Comparison of ENCODE assay signal across 20 cellular contexts in the genomic region with DNA sequence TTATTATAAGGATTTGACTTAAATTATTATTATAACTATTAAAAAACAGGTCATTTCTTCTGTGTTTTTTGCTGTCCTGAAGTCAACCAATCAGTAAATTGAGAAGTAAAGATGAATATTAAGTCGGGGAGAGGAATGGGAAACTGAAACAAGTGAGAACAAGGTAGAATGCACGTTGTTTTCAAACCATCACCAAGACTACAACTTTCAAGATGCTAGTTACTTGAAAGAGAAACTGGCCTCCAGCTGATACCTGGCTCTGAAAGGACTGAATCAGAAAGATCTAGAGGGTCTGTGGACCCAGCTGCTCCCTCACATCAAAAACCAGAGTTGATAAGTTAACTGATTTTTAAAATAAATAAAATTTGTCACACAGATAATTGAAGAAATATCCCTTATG.
"Had no signal": no experiment of that assay in that cellular context is flagged by ENCODE, and none has a peak within 500 bp of the region (broad histone marks: within the 10 kb centered on the region; RNA-seq: fewer than 3 reads in every experiment).

No MANE protein-coding gene starts in this region.

- H3K27ac Mint-ChIP-seq: activated B cell treated with CpG ODN at 0.5 μM for 24 hours; activated CD8-positive, alpha-beta T cell treated with anti-CD3 and anti-CD28 coated beads for 36 hours; activated naive CD4-positive, alpha-beta T cell treated with anti-CD3 and anti-CD28 coated beads, Interleukin-2, amount 50 U/mL, for 24 hours; mesothelial cell of epicardium; nephron progenitor cell; progenitor cell of endocrine pancreas; stimulated activated naive B cell treated with anti-CD40 and anti-IgM and Interleukin-4, amounts not matched to agents 10 μg/mL and 1 μg/mL and 100 μg/mL, for 72 hours had no signal

- H3K27me3 ChIP-seq: adrenal gland, gastroesophageal sphincter, thyroid gland had no signal

- DNase-seq: activated B cell treated with CpG ODN at 0.5 μM for 24 hours; activated CD4-positive, alpha-beta T cell treated with anti-CD3 and anti-CD28 coated beads for 48 hours; activated CD8-positive, alpha-beta T cell treated with anti-CD3 and anti-CD28 coated beads for 36 hours; activated effector memory CD4-positive, alpha-beta T cell treated with anti-CD3 and anti-CD28 coated beads, Interleukin-2, amount 50 U/mL, for 16 hours; activated T-cell treated with anti-CD3 and anti-CD28 coated beads, Interleukin-2, amount 50 U/mL, for 48 hours; adrenal gland; erythroblast; left cardiac atrium; nephron progenitor cell; right cardiac atrium; stimulated activated CD4-positive, alpha-beta T cell treated with anti-CD3 and anti-CD28 coated beads, Interleukin-15, amount 100 ng/mL, for 24 hours; stimulated activated CD4-positive, alpha-beta T cell treated with anti-CD3 and anti-CD28 coated beads, Interleukin-4, amount 100 ng/mL, for 1 hour; stimulated activated naive B cell treated with anti-CD40 and anti-IgM and Interleukin-4, amounts not matched to agents 10 μg/mL and 1 μg/mL and 100 μg/mL, for 72 hours; thyroid gland had no signal

- H3K9me3 Mint-ChIP-seq: activated naive CD4-positive, alpha-beta T cell treated with anti-CD3 and anti-CD28 coated beads, Interleukin-2, amount 50 U/mL, for 24 hours; mesothelial cell of epicardium; nephron progenitor cell had no signal

- H3K4me1 Mint-ChIP-seq: activated B cell treated with CpG ODN at 0.5 μM for 24 hours; activated naive CD4-positive, alpha-beta T cell treated with anti-CD3 and anti-CD28 coated beads, Interleukin-2, amount 50 U/mL, for 24 hours; nephron progenitor cell; stimulated activated naive B cell treated with anti-CD40 and anti-IgM and Interleukin-4, amounts not matched to agents 10 μg/mL and 1 μg/mL and 100 μg/mL, for 72 hours had no signal

- H3K4me1 ChIP-seq: adrenal gland, gastroesophageal sphincter, thyroid gland had no signal

- H3K36me3 Mint-ChIP-seq: activated naive CD4-positive, alpha-beta T cell treated with anti-CD3 and anti-CD28 coated beads, Interleukin-2, amount 50 U/mL, for 24 hours; mesothelial cell of epicardium; stimulated activated naive B cell treated with anti-CD40 and anti-IgM and Interleukin-4, amounts not matched to agents 10 μg/mL and 1 μg/mL and 100 μg/mL, for 72 hours had no signal

- ATAC-seq: activated CD8-positive, alpha-beta T cell treated with anti-CD3 and anti-CD28 coated beads for 36 hours; gastroesophageal sphincter; left cardiac atrium; right cardiac atrium; stimulated activated naive B cell treated with anti-CD40 and anti-IgM and Interleukin-4, amounts not matched to agents 10 μg/mL and 1 μg/mL and 100 μg/mL, for 72 hours had no signal

- H3K4me3 ChIP-seq: adrenal gland, gastroesophageal sphincter, lung, skin epidermis, thyroid gland had no signal

- H3K4me3 Mint-ChIP-seq: activated B cell treated with CpG ODN at 0.5 μM for 24 hours; activated CD8-positive, alpha-beta T cell treated with anti-CD3 and anti-CD28 coated beads for 36 hours; activated naive CD4-positive, alpha-beta T cell treated with anti-CD3 and anti-CD28 coated beads, Interleukin-2, amount 50 U/mL, for 24 hours; mesothelial cell of epicardium; nephron progenitor cell; stimulated activated naive B cell treated with anti-CD40 and anti-IgM and Interleukin-4, amounts not matched to agents 10 μg/mL and 1 μg/mL and 100 μg/mL, for 72 hours had no signal

- H3K27ac ChIP-seq: adrenal gland, gastroesophageal sphincter, skin epidermis, thyroid gland had no signal

- H3K27me3 Mint-ChIP-seq: activated B cell treated with CpG ODN at 0.5 μM for 24 hours; activated CD8-positive, alpha-beta T cell treated with anti-CD3 and anti-CD28 coated beads for 36 hours; activated naive CD4-positive, alpha-beta T cell treated with anti-CD3 and anti-CD28 coated beads, Interleukin-2, amount 50 U/mL, for 24 hours; progenitor cell of endocrine pancreas; stimulated activated naive B cell treated with anti-CD40 and anti-IgM and Interleukin-4, amounts not matched to agents 10 μg/mL and 1 μg/mL and 100 μg/mL, for 72 hours had no signal

- H3K9me3 ChIP-seq: adrenal gland, gastroesophageal sphincter, thyroid gland had no signal

- H3K36me3 ChIP-seq: adrenal gland, gastroesophageal sphincter, thyroid gland had no signal
